ENCODE assay signal across 8 cellular contexts in the genomic region with DNA sequence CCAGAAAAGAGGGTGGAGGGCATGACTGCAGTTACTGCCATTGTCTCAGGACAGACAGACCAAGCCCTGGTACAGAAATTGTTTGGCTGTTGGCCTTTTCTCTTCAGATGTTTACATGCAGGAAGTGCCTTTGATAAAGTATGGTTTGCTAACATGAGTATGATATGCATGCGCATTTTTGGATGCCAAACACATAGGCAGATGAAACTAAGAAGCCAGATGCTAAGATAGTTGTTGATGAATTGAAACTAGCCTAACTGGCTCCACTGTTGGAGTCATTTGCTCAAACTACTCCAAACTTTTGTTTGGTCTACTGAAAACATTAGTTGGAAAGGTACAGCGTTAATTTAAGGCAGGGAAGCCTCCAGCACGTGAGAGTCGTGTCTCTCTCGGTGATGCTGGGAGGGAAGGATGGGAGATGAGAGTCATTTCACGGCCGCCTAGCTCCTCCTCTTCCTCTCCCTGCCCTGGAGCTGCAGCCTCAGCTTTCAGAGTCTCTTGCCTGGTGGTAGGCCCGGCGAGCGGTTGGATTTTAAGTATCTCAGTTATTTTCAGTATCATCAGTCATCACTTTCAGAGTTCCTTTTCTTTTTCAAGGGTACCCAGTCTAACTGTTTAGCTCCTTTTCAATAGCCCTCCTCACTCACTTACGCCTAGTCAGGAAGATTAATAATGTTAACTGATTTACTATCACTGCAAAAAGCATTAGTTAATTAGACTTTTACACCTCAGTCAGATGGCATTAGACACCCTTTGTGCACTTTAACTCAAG. TPM values are rescaled to one million over a fixed set of nuclear protein-coding genes. Genes with fewer than 3 reads are reported as not detected.
A peak's percentile ranks its signal among the peaks of the same experiment; 100 is the strongest.
DNase-seq lines count a peak whose midpoint lies in the region; ATAC-seq and TF ChIP-seq lines count a peak whose summit lies in the region.

No MANE protein-coding gene starts in this region.

- no peaks in the 10 kb centered on the region for H3K9me3 ChIP-seq in Peyer's patch

- H3K36me3 ChIP-seq in Peyer's patch = no peaks in the 10 kb centered on the region

- peak; percentile 45 for ATAC-seq in HG03066 (IDR thresholded peaks at IDR 0.05; ENCODE audit: low read depth, unreplicated experiment)
- peak; percentile 36 for ATAC-seq in left ventricle myocardium superior

- TF ChIP-seq POLR2A in Peyer's patch (IDR thresholded peaks at IDR 0.05) = no peak

- no peak for TF ChIP-seq CTCF in Peyer's patch (IDR thresholded peaks at IDR 0.05)

- H3K4me3 ChIP-seq in Peyer's patch = peak overlapping the region in 1 of 4 donors; percentile 4

- DNase-seq in NCI-H345 (lab: John Stamatoyannopoulos, UW) = peak; percentile 17
- DNase-seq in NCI-H345 treated with DMSO at 0.1 percent for 48 hours (lab: John Stamatoyannopoulos, UW; ENCODE audit: unreplicated experiment) = no peak
- peak in 2 of 3 donors; percentile 73 to 78 for DNase-seq in Peyer's patch
- DNase-seq in activated naive CD4-positive, alpha-beta T cell treated with Interleukin-2 at 50 U/mL for 16 hours = peak; percentile 69
- DNase-seq in left ventricle myocardium superior = peak; percentile 67
- DNase-seq in stimulated activated CD4-positive, alpha-beta T cell treated with anti-CD3 and anti-CD28 coated beads, Interleukin-12 subunit alpha, Interleukin-12 subunit beta, amount 100 ng/mL, for 4 hours = peak; percentile 56
- DNase-seq in iPS-NIHi7 (ENCODE audit: extremely low spot score) = no peak

- H3K4me1 ChIP-seq in Peyer's patch = peaks cover 4 to 60% (median 16%) of the 10 kb centered on the region in 4 donors

- no peaks in the 10 kb centered on the region for H3K27me3 ChIP-seq in Peyer's patch

- H3K27ac ChIP-seq in Peyer's patch = peak overlapping the region; percentile 40 to 98 (median 68)

- intact Hi-C loops in left ventricle myocardium superior (cut with micrococcal nuclease) = no loop called here

RNA-seq across cellular contexts. Expression of a gene that starts 29.8 kb away (rescaled TPM):
- total RNA-seq in Peyer's patch (100 to 1,000 TPM in 3 of 4 donors, 10 to 100 TPM in 1; 65.0 to 118 (median 113) TPM), left ventricle myocardium superior (36.2 TPM)

Comparison
In these comparisons a context has a peak if more than half of its experiments do, and no peak if none do; other contexts are left out.
1. DNase-seq: peak in NCI-H345 (single experiment), Peyer's patch (2 of 3), activated naive CD4-positive, alpha-beta T cell treated with Interleukin-2 at 50 U/mL for 16 hours (single experiment), left ventricle myocardium superior (single experiment) and stimulated activated CD4-positive, alpha-beta T cell treated with anti-CD3 and anti-CD28 coated beads, Interleukin-12 subunit alpha, Interleukin-12 subunit beta, amount 100 ng/mL, for 4 hours (single experiment); none in NCI-H345 treated with DMSO at 0.1 percent for 48 hours (single experiment) and iPS-NIHi7 (single experiment).